Comparison of ENCODE assay signal across 8 cellular contexts in genomic region chr2:161090401-161090800, GRCh38.
DNase-seq lines count a peak whose midpoint lies in the region; ATAC-seq and TF ChIP-seq lines count a peak whose summit lies in the region.

No MANE protein-coding gene starts in this region.

- H3K4me1 Mint-ChIP-seq in natural killer cell treated with Interleukin-12 subunit alpha and Interleukin-12 subunit beta and Interleukin-15 and Interleukin-18, amount 100 ng/mL, for 72 hours (ENCODE audit: low read depth in 2 of 2): peaks cover 47% of the 10 kb centered on the region in 2 donors

- TF ChIP-seq CTCF in prostate gland (IDR thresholded peaks at IDR 0.05): no peak

- intact Hi-C loops in prostate gland (cut with DNase I): no loop called here

- H3K27ac ChIP-seq in prostate gland: no peak overlapping the region

- no peaks in the 10 kb centered on the region for H3K4me1 ChIP-seq in prostate gland (replicated peaks)

- H3K9me3 ChIP-seq in prostate gland: no peaks in the 10 kb centered on the region

- 70% methylated on average over 5 of the region's 5 CpGs for WGBS in prostate gland

- H3K4me3 ChIP-seq in prostate gland: no peak overlapping the region

- H3K27ac Mint-ChIP-seq in natural killer cell treated with Interleukin-12 subunit alpha and Interleukin-12 subunit beta and Interleukin-15 and Interleukin-18, amount 100 ng/mL, for 72 hours: peak overlapping the region; percentile 75 to 92

- peak; percentile 6 for DNase-seq in activated CD4-positive, alpha-beta T cell treated with anti-CD3 and anti-CD28 coated beads, Interleukin-2, amount 50 U/mL, for 1 hour
- peak; percentile 63 for DNase-seq in natural killer cell treated with Interleukin-12 subunit alpha and Interleukin-12 subunit beta and Interleukin-15 and Interleukin-18, amount 100 ng/mL, for 72 hours (ENCODE audit: low spot score)
- DNase-seq in NCI-H82 treated with DMSO at 0.1 percent for 48 hours (lab: John Stamatoyannopoulos, UW; ENCODE audit: unreplicated experiment) (no peak), prostate gland (ENCODE audit: low spot score) (no peak), NCI-H446 treated with DMSO at 0.1 percent for 48 hours (lab: John Stamatoyannopoulos, UW) (no peak), kidney glomerular epithelial cell (lab: John Stamatoyannopoulos, UW) (no peak)

- H3K4me3 Mint-ChIP-seq in natural killer cell treated with Interleukin-12 subunit alpha and Interleukin-12 subunit beta and Interleukin-15 and Interleukin-18, amount 100 ng/mL, for 72 hours: peak overlapping the region; percentile 74

- peaks cover 4% of the 10 kb centered on the region for H3K36me3 Mint-ChIP-seq in natural killer cell treated with Interleukin-12 subunit alpha and Interleukin-12 subunit beta and Interleukin-15 and Interleukin-18, amount 100 ng/mL, for 72 hours

- peaks cover 2% of the 10 kb centered on the region for H3K9me3 Mint-ChIP-seq in natural killer cell treated with Interleukin-12 subunit alpha and Interleukin-12 subunit beta and Interleukin-15 and Interleukin-18, amount 100 ng/mL, for 72 hours

- TF ChIP-seq POLR2A in prostate gland (IDR thresholded peaks at IDR 0.05): no peak

- H3K27me3 Mint-ChIP-seq in natural killer cell treated with Interleukin-12 subunit alpha and Interleukin-12 subunit beta and Interleukin-15 and Interleukin-18, amount 100 ng/mL, for 72 hours: no peaks in the 10 kb centered on the region

- no peaks in the 10 kb centered on the region for H3K27me3 ChIP-seq in prostate gland (replicated peaks; ENCODE audit: insufficient read depth)

- peak; percentile 41 for ATAC-seq in GM18870 (IDR thresholded peaks at IDR 0.05; ENCODE audit: unreplicated experiment)
- ATAC-seq in HG03039 (IDR thresholded peaks at IDR 0.05; ENCODE audit: unreplicated experiment): peak; percentile 36
- peak; percentile 74 to 81 for ATAC-seq in natural killer cell treated with Interleukin-12 subunit alpha and Interleukin-12 subunit beta and Interleukin-15 and Interleukin-18, amount 100 ng/mL, for 72 hours

- no peaks in the 10 kb centered on the region for H3K36me3 ChIP-seq in prostate gland

Comparison
In these comparisons a context has a peak if more than half of its experiments do, and no peak if none do; other contexts are left out.
1. DNase-seq: peak in activated CD4-positive, alpha-beta T cell treated with anti-CD3 and anti-CD28 coated beads, Interleukin-2, amount 50 U/mL, for 1 hour (single experiment) and natural killer cell treated with Interleukin-12 subunit alpha and Interleukin-12 subunit beta and Interleukin-15 and Interleukin-18, amount 100 ng/mL, for 72 hours (single experiment); none in NCI-H82 treated with DMSO at 0.1 percent for 48 hours (single experiment), prostate gland (single experiment), NCI-H446 treated with DMSO at 0.1 percent for 48 hours (single experiment) and kidney glomerular epithelial cell (single experiment).
2. Peak in every context shown above with its lines, with median percentiles within 50 percentile points of each other: ATAC-seq.